23 cellular contexts compared by ENCODE assay signal in genomic region chr16:85846461-85846860, GRCh38.
"Had no signal": no experiment of that assay in that cellular context is flagged by ENCODE, and none has a peak within 500 bp of the region (broad histone marks: within the 10 kb centered on the region; RNA-seq: fewer than 3 reads in every experiment).

No MANE protein-coding gene starts in this region.

- DNase-seq: activated naive CD4-positive, alpha-beta T cell treated with Interleukin-2 at 50 U/mL for 16 hours; activated naive CD8-positive, alpha-beta T cell treated with anti-CD3 and anti-CD28 coated beads, Interleukin-2, amount 10 ng/mL, durations not matched to agents 7 days and 5 days; activated T-cell treated with anti-CD3 and anti-CD28 coated beads for 4 hours; activated T-cell treated with anti-CD3 and anti-CD28 coated beads, Interleukin-2, amount 50 U/mL, for 72 hours; amniotic stem cell; brain microvascular endothelial cell; caudate nucleus; foreskin fibroblast; heart left ventricle; kidney glomerular epithelial cell; left lung; naive thymus-derived CD8-positive, alpha-beta T cell; stimulated activated CD4-positive, alpha-beta T cell treated with anti-CD3 and anti-CD28 coated beads, Interleukin-12 subunit alpha, Interleukin-12 subunit beta, amount 100 ng/mL, for 4 hours; stimulated activated CD4-positive, alpha-beta T cell treated with anti-CD3 and anti-CD28 coated beads, Interleukin-4, amount 100 ng/mL, for 1 hour; T-helper 2 cell had no signal

- ATAC-seq: activated T-cell treated with anti-CD3 and anti-CD28 coated beads, Interleukin-2, amount 50 U/mL, for 72 hours; esophagus mucosa; heart left ventricle; left lung; naive thymus-derived CD8-positive, alpha-beta T cell; sciatic nerve had no signal

- H3K27ac ChIP-seq: brain microvascular endothelial cell, heart left ventricle, left lung, skin epidermis, thoracic aorta, vagina had no signal

- H3K27me3 ChIP-seq: vagina had no signal

- H3K4me1 ChIP-seq: vagina had no signal

- H3K27ac Mint-ChIP-seq: activated naive CD8-positive, alpha-beta T cell treated with anti-CD3 and anti-CD28 coated beads, Interleukin-2, amount 10 ng/mL, durations not matched to agents 7 days and 5 days; activated T-cell treated with anti-CD3 and anti-CD28 coated beads, Interleukin-2, amount 50 U/mL, for 72 hours; endodermal cell; stimulated activated naive CD8-positive, alpha-beta T cell treated with anti-CD3 and anti-CD28 coated beads, Interleukin-15, Interleukin-2, amounts not matched to agents 100 ng/mL and 50 ng/mL, for 24 hours; type B pancreatic cell had no signal

- H3K4me3 Mint-ChIP-seq: activated naive CD8-positive, alpha-beta T cell treated with anti-CD3 and anti-CD28 coated beads, Interleukin-2, amount 10 ng/mL, durations not matched to agents 7 days and 5 days; activated T-cell treated with anti-CD3 and anti-CD28 coated beads, Interleukin-2, amount 50 U/mL, for 72 hours; endodermal cell; naive thymus-derived CD8-positive, alpha-beta T cell; stimulated activated naive CD8-positive, alpha-beta T cell treated with anti-CD3 and anti-CD28 coated beads, Interleukin-15, Interleukin-2, amounts not matched to agents 100 ng/mL and 50 ng/mL, for 24 hours; type B pancreatic cell had no signal

- H3K9me3 ChIP-seq: left lung, thoracic aorta, vagina had no signal

- H3K36me3 ChIP-seq: brain microvascular endothelial cell, heart left ventricle, left lung, thoracic aorta, vagina had no signal

- H3K4me3 ChIP-seq: heart left ventricle, left lung, skin epidermis, thoracic aorta, vagina had no signal

- H3K36me3 Mint-ChIP-seq: activated naive CD8-positive, alpha-beta T cell treated with anti-CD3 and anti-CD28 coated beads, Interleukin-2, amount 10 ng/mL, durations not matched to agents 7 days and 5 days; naive thymus-derived CD8-positive, alpha-beta T cell; type B pancreatic cell had no signal

- H3K9me3 Mint-ChIP-seq: activated T-cell treated with anti-CD3 and anti-CD28 coated beads, Interleukin-2, amount 50 U/mL, for 72 hours; endodermal cell; stimulated activated naive CD8-positive, alpha-beta T cell treated with anti-CD3 and anti-CD28 coated beads, Interleukin-15, Interleukin-2, amounts not matched to agents 100 ng/mL and 50 ng/mL, for 24 hours; type B pancreatic cell had no signal
